Comparison of ENCODE assay signal across 1 cellular context in the genomic region with DNA sequence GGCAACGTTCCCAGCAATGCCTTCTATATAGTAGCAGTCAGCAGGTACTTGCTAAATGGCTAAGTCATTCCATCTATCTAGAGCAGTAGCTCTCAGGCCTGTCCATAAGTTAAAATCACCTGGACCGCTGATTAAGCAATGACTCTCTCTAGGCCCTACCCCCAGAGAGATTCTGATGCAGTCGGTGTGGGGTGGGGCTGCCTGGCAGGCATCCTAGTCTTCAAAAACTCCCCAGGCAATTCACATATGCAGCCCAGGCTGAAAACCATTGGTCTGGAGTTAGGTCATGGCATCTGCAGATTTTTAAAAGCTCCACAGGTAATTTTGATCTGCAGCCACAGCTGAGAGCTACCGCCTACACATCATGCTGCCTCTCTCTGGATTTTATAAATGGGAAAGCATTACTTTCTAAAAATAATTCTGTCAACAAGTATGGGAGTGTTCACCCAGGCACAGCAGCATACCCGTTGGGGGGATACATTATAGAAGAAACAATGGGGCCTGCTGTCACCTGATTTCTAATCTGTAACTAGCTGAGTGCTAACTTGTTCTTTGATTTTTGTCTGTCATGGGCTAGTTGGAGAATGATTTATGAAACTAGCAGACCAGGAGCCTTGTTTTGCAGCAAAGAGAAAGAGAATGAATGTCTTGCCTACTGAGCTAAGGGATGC.
TF ChIP-seq lines count a peak whose summit lies in the region.

No MANE protein-coding gene starts in this region.

TF ChIP-seq in GM23338, 12 proteins besides CTCF, POLR2A, EP300 and RAD21 (continued from another document):
- TF ChIP-seq EZH2 (IDR thresholded peaks at IDR 0.05; ENCODE audit: low read depth, unreplicated experiment) = no peak
